Comparison of ENCODE assay signal across 9 cellular contexts in the genomic region with DNA sequence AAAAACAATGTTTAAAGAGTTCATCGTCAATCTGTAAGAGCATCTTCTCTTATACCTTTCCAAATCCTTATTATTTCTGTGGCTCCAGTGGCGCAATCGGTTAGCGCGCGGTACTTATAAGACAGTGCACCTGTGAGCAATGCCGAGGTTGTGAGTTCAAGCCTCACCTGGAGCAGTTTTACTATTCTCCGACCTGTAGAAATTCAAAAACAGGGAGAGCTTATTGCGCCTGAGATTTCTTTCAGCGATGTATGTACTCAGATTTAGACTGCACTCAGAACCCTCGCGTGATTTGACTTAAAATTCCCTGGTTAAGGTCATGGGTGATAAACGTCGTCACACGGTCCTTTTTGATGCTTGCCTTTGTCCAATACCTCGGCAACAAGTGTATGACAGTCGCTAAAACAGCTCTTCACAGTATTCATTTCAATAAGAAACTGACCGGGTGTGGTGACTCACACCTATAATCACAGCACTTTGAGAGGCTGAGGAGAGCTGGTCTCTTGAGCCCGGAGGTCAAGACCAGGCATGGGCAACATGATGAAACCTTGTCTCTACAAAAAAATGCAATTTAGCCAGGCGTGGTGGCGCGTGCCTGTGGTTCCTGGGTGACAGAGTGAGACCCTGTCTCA. TPM values are rescaled to one million over a fixed set of nuclear protein-coding genes. Genes with fewer than 3 reads are reported as not detected.
DNase-seq lines count a peak whose midpoint lies in the region; ATAC-seq, FAIRE-seq and TF ChIP-seq lines count a peak whose summit lies in the region.
"Had no signal": no experiment of that assay in that cellular context is flagged by ENCODE, and none has a peak within 500 bp of the region (broad histone marks: within the 10 kb centered on the region; RNA-seq: fewer than 3 reads in every experiment).

No MANE protein-coding gene starts in this region.

- in situ Hi-C loops in HepG2 (cut with HindIII; ENCODE audit: extremely low pct_ligation_motif_present, low pct_unique_long_range_greater_than_20kb): no loop called here

- TF ChIP-seq RAD21 in HepG2 (CRISPR knock-in tag; IDR thresholded peaks at IDR 0.05): no peak

- H3K4me2 ChIP-seq in H9 (ENCODE audit: insufficient read depth, insufficient read length, low read length) (peak overlapping the region; percentile 72), PC-9 (peak overlapping the region; percentile 27; the same call in 1 of the 2 replicates), osteoblast (ENCODE audit: insufficient read depth, low read length) (peak overlapping the region; percentile 62), HepG2 (ENCODE audit: low read depth, low read length) (no peak overlapping the region)

- FAIRE-seq in HepG2 (lab: Jason Lieb, UNC): no peak

- H3K36me3 Mint-ChIP-seq in H9 (ENCODE audit: insufficient read depth in 1 of 3, low read depth in 3 of 3): no peaks in the 10 kb centered on the region; a peak in 1 of 7 replicates

- H4K20me1 ChIP-seq in H9 (ENCODE audit: control insufficient read depth, insufficient read depth, insufficient read length): no peaks in the 10 kb centered on the region
- no peaks in the 10 kb centered on the region for H4K20me1 ChIP-seq in PC-9 (ENCODE audit: insufficient read depth)
- H4K20me1 ChIP-seq in osteoblast (ENCODE audit: insufficient read depth, low read length): no peaks in the 10 kb centered on the region
- no peaks in the 10 kb centered on the region for H4K20me1 ChIP-seq in HepG2 (ENCODE audit: insufficient read depth, low read length)

- TF ChIP-seq EP300 in HepG2 (IDR thresholded peaks at IDR 0.05; ENCODE audit: low read depth in 2 of 2, low read length in 2 of 2) (no peak), HepG2 (CRISPR knock-in tag; IDR thresholded peaks at IDR 0.05; ENCODE audit: borderline replicate concordance) (no peak)

- no peak overlapping the region for H3K14ac ChIP-seq in H9 (ENCODE audit: insufficient read depth, low read length)

- no peaks in the 10 kb centered on the region for H3K9me3 ChIP-seq in H9 (ENCODE audit: control insufficient read depth, low read depth, low read length)
- no peaks in the 10 kb centered on the region for H3K9me3 ChIP-seq in PC-9 (ENCODE audit: insufficient read depth, low read depth)
- H3K9me3 ChIP-seq in osteoblast (ENCODE audit: low read depth, low read length): no peaks in the 10 kb centered on the region
- no peaks in the 10 kb centered on the region for H3K9me3 ChIP-seq in HepG2 (ENCODE audit: low read length)

- no peak for TF ChIP-seq POLR2A in HepG2 (IDR thresholded peaks at IDR 0.05; ENCODE audit: insufficient read depth in 1 of 2, low read depth in 2 of 2, low read length in 2 of 2)

- H3K27me3 ChIP-seq in H9 (ENCODE audit: insufficient read depth, low read length) (no peaks in the 10 kb centered on the region), PC-9 (ENCODE audit: insufficient read depth, low read depth) (no peaks in the 10 kb centered on the region), osteoblast (ENCODE audit: insufficient read depth, low read length) (no peaks in the 10 kb centered on the region), HepG2 (ENCODE audit: control insufficient read depth in 1 of 2, insufficient read depth in 2 of 2, low read length in 2 of 2) (peaks cover 0 to 6% of the 10 kb centered on the region in 2 experiments; a peak in 2 of 5 replicates)

- intact Hi-C loops in PC-9 (cut with micrococcal nuclease; ENCODE audit: unreplicated experiment) (no loop called here), HepG2 (cut with micrococcal nuclease; ENCODE audit: unreplicated experiment) (no loop called here)

- peaks cover 12% of the 10 kb centered on the region for H3K23me2 ChIP-seq in H9 (ENCODE audit: insufficient read length, low read depth, low read length, poor library complexity, severe bottlenecking)

- H2AFZ ChIP-seq in H9 (ENCODE audit: low read length) (peak overlapping the region; percentile 100), PC-9 (no peak overlapping the region), osteoblast (ENCODE audit: low read length) (no peak overlapping the region), HepG2 (ENCODE audit: low read length) (no peak overlapping the region)

- H3K27ac ChIP-seq in H9 (ENCODE audit: insufficient read length, low read depth, low read length) (no peak overlapping the region), PC-9 (no peak overlapping the region), osteoblast (ENCODE audit: low read depth, low read length) (no peak overlapping the region), HepG2 (ENCODE audit: extremely low read length, insufficient read depth, low read length) (no peak overlapping the region)

- H3K9ac ChIP-seq in H9 (ENCODE audit: extremely low read depth, insufficient read length, low read length) (peak overlapping the region; percentile 93), HepG2 (ENCODE audit: insufficient read depth, low read depth, low read length) (no peak overlapping the region)

- no peaks in the 10 kb centered on the region; a peak in 2 of 5 replicates for H3K9me3 Mint-ChIP-seq in H9

- H3K4me3 Mint-ChIP-seq in H9: peak overlapping the region; percentile 92 to 94

- H3K23ac ChIP-seq in H9 (ENCODE audit: insufficient read length, low read depth, low read length): no peak overlapping the region

- H3K18ac ChIP-seq in H9 (ENCODE audit: insufficient read length, low read depth, low read length): no peak overlapping the region

- BruUV-seq in PC-9 (replicated peaks; lab: Mats Ljungman, UMichigan) (no TSS peak), HepG2 (replicated peaks; lab: Mats Ljungman, UMichigan) (no TSS peak)

- peaks cover 16 to 30% of the 10 kb centered on the region in 2 experiments for H3K4me1 Mint-ChIP-seq in H9

- no peak for ATAC-seq in HepG2

- no CpG with 5 or more reads among the region's 22 CpGs for WGBS in H9 (ENCODE audit: extremely low coverage, insufficient read length, low lambda C conversion rate)
- 58% methylated on average over 22 of the region's 22 CpGs for WGBS in HepG2 (ENCODE audit: low lambda C conversion rate)

- H2AK5ac ChIP-seq in H9 (ENCODE audit: insufficient read length, low read length): no peak overlapping the region

- H3K4ac ChIP-seq in H9 (ENCODE audit: low read depth, low read length): no peak overlapping the region

- H3K4me3 ChIP-seq in PC-9 (no peak overlapping the region), choroid plexus epithelial cell (ENCODE audit: low read depth, low read length) (no peak overlapping the region), osteoblast (ENCODE audit: insufficient read depth, low read length) (no peak overlapping the region), HepG2 (replicated peaks in 1 of 3; ENCODE audit: insufficient read depth in 1 of 3, low read depth in 2 of 3, low read length in 3 of 3) (no peak overlapping the region)

- H3T11ph ChIP-seq in H9 (ENCODE audit: low read length): no peak overlapping the region

- no peak overlapping the region for H3K56ac ChIP-seq in H9 (ENCODE audit: insufficient read length, low read depth, low read length)

- H3K27me3 Mint-ChIP-seq in H9 (ENCODE audit: low read depth): peaks cover 11% of the 10 kb centered on the region

- H3K79me2 ChIP-seq in H9 (ENCODE audit: insufficient read depth, low read length) (no peaks in the 10 kb centered on the region), PC-9 (ENCODE audit: low read depth) (no peaks in the 10 kb centered on the region), osteoblast (ENCODE audit: insufficient read depth, low read length) (no peaks in the 10 kb centered on the region), HepG2 (ENCODE audit: insufficient read depth, low read length) (no peaks in the 10 kb centered on the region)

- H4K91ac ChIP-seq in H9 (ENCODE audit: insufficient read length, low read depth, low read length): no peak overlapping the region

- no peak overlapping the region for H4K5ac ChIP-seq in H9 (ENCODE audit: insufficient read length, low read depth, low read length)

- H2BK12ac ChIP-seq in H9 (ENCODE audit: insufficient read length, low read depth, low read length): no peak overlapping the region

- no peaks in the 10 kb centered on the region for H3K79me1 ChIP-seq in H9 (ENCODE audit: insufficient read depth, low read depth, low read length, poor library complexity, severe bottlenecking)

- no peaks in the 10 kb centered on the region for H3K9me2 ChIP-seq in PC-9 (ENCODE audit: insufficient read depth)

- H3K36me3 ChIP-seq in PC-9 (ENCODE audit: low read depth): no peaks in the 10 kb centered on the region
- no peaks in the 10 kb centered on the region for H3K36me3 ChIP-seq in osteoblast (ENCODE audit: insufficient read depth, low read length)
- H3K36me3 ChIP-seq in HepG2 (replicated peaks in 1 of 2; ENCODE audit: control insufficient read depth in 1 of 2, insufficient read depth in 2 of 2, low read length in 2 of 2): no peaks in the 10 kb centered on the region

- TF ChIP-seq CTCF in H9 (conservative IDR thresholded peaks at IDR 0.05): no peak
- no peak for TF ChIP-seq CTCF in PC-9 (conservative IDR thresholded peaks at IDR 0.05)
- no peak for TF ChIP-seq CTCF in choroid plexus epithelial cell (conservative IDR thresholded peaks at IDR 0.05; ENCODE audit: low read depth, low read length)
- no peak for TF ChIP-seq CTCF in osteoblast (IDR thresholded peaks at IDR 0.05; ENCODE audit: extremely low read depth, low read depth, low read length)
- no peak for TF ChIP-seq CTCF in HepG2 (CRISPR knock-in tag; IDR thresholded peaks at IDR 0.05)

- POLR2A ChIA-PET in PC-9 (lab: Charles Lee; ENCODE audit: unreplicated experiment) (no interaction called here), HepG2 (lab: Yijun Ruan, JAX) (no interaction called here)

- no peak overlapping the region for H2BK5ac ChIP-seq in H9 (ENCODE audit: insufficient read length, low read length)

- no peak overlapping the region for H4K8ac ChIP-seq in H9 (replicated peaks; ENCODE audit: insufficient read length, low read depth, low read length)

- CTCF ChIA-PET in PC-9 (lab: Charles Lee): no interaction called here
- CTCF ChIA-PET in HepG2 (lab: Yijun Ruan, JAX; ENCODE audit: low intra/inter-chr PET ratio, low total read pairs): no interaction called here

- no peak overlapping the region for H2BK15ac ChIP-seq in H9 (ENCODE audit: low read depth, low read length)

- H2BK20ac ChIP-seq in H9 (ENCODE audit: low read depth, low read length, poor library complexity, severe bottlenecking): no peak overlapping the region

- peak; percentile 78 for DNase-seq in H9
- no peak for DNase-seq in PC-9
- DNase-seq in choroid plexus epithelial cell (ENCODE audit: low read depth): peak; percentile 17
- no peak for DNase-seq in osteoblast (ENCODE audit: insufficient read length, low spot score, missing footprints)
- no peak for DNase-seq in HepG2 (ENCODE audit: low spot score)
- DNase-seq in H4 (ENCODE audit: low spot score): no peak
- DNase-seq in NCI-H2196 treated with DMSO at 0.1 percent for 48 hours (lab: John Stamatoyannopoulos, UW; ENCODE audit: unreplicated experiment): no peak
- DNase-seq in HT-29 (ENCODE audit: low spot score): no peak

- peaks cover 10% of the 10 kb centered on the region; the same call in 1 of the 2 replicates for H3F3A ChIP-seq in PC-9 (ENCODE audit: insufficient read depth, low read depth)

- peak overlapping the region in 2 of 3 experiments; percentile 96 to 98; a peak in 1 of 7 replicates for H3K27ac Mint-ChIP-seq in H9

- no peak overlapping the region for H2BK120ac ChIP-seq in H9 (ENCODE audit: low read depth, low read length, poor library complexity, severe bottlenecking)

- no peaks in the 10 kb centered on the region for H3K4me1 ChIP-seq in H9 (ENCODE audit: insufficient read depth, low read length)
- H3K4me1 ChIP-seq in PC-9 (replicated peaks; ENCODE audit: insufficient read depth): no peaks in the 10 kb centered on the region
- H3K4me1 ChIP-seq in osteoblast (ENCODE audit: insufficient read depth, low read length): no peaks in the 10 kb centered on the region
- peaks cover 6% of the 10 kb centered on the region; the same call in 1 of the 2 replicates for H3K4me1 ChIP-seq in HepG2 (ENCODE audit: insufficient read depth, low read length)

RNA-seq across cellular contexts. Expression of a gene that starts 11.9 kb away (rescaled TPM):
- total RNA-seq in H9 (2021) (not detected in 2 replicates), PC-9 (2021) (not detected in 2 replicates), osteoblast (not detected in 2 replicates), HepG2 (2016; rRNA removed; fragmentation: Illumina TruSeq; extraction: Trizol) (not detected in 2 replicates)
- total RNA-seq in HepG2 (2016; cell fraction: cytosol; rRNA removed; fragmentation: Illumina TruSeq; extraction: Trizol; ENCODE audit: low read depth): not detected in 2 replicates
- not detected in 2 replicates for total RNA-seq in HepG2 (2016; cell fraction: insoluble cytoplasmic fraction; rRNA removed; fragmentation: Illumina TruSeq; extraction: Trizol)
- total RNA-seq in HepG2 (2016; cell fraction: membrane; rRNA removed; fragmentation: Illumina TruSeq; extraction: Trizol): not detected in 2 replicates
- total RNA-seq in HepG2 (2016; cell fraction: nucleus; rRNA removed; fragmentation: Illumina TruSeq; extraction: Trizol): not detected in 2 replicates
- polyA plus RNA-seq in HepG2 (2011; rRNA removed): not detected in 2 replicates
- polyA plus RNA-seq in HepG2 (2011; cell fraction: cytosol; rRNA removed): not detected in 2 replicates
- polyA plus RNA-seq in HepG2 (2011; cell fraction: nucleus; rRNA removed): not detected in 2 replicates
- polyA plus RNA-seq in HepG2 (2012): not detected in 2 replicates
- not detected in 2 replicates for polyA plus RNA-seq in HepG2 (2016; cell fraction: cytosol; fragmentation: Illumina TruSeq; extraction: Trizol; ENCODE audit: low read depth)
- polyA plus RNA-seq in HepG2 (2016; cell fraction: insoluble cytoplasmic fraction; fragmentation: Illumina TruSeq; extraction: Trizol; ENCODE audit: low read depth): not detected in 2 replicates
- polyA plus RNA-seq in HepG2 (2016; cell fraction: membrane; fragmentation: Illumina TruSeq; extraction: Trizol; ENCODE audit: low read depth): not detected in 2 replicates
- polyA plus RNA-seq in HepG2 (2016; cell fraction: nucleus; fragmentation: Illumina TruSeq; extraction: Trizol; ENCODE audit: insufficient read depth, low read depth): not detected in 2 replicates
- not detected in 2 replicates for polyA minus RNA-seq in HepG2 (2011; rRNA and poly(A)+ RNA removed; ENCODE audit: low replicate concordance)
- not detected in 2 replicates for polyA minus RNA-seq in HepG2 (2011; cell fraction: cytosol; rRNA and poly(A)+ RNA removed)
- not detected in 2 replicates for polyA minus RNA-seq in HepG2 (2011; cell fraction: nucleus; rRNA and poly(A)+ RNA removed)
- total RNA-seq in H4 (2014; rRNA removed; shearing (Covaris generic)): not detected in 2 replicates
- not detected in 2 replicates for total RNA-seq in HT-29 (2014; rRNA removed; shearing (Covaris generic))
- total RNA-seq: epithelial cell of proximal tubule had no signal

RNA-seq across cellular contexts. Expression of a gene that starts 22.0 kb away (rescaled TPM):
- total RNA-seq in H9 (2021): not detected in 2 replicates
- not detected in 2 replicates for total RNA-seq in PC-9 (2021)
- not detected in 2 replicates for total RNA-seq in osteoblast
- total RNA-seq in HepG2 (2016; rRNA removed; fragmentation: Illumina TruSeq; extraction: Trizol): not detected in 2 replicates
- not detected in 2 replicates for total RNA-seq in HepG2 (2016; cell fraction: cytosol; rRNA removed; fragmentation: Illumina TruSeq; extraction: Trizol; ENCODE audit: low read depth)
- total RNA-seq in HepG2 (2016; cell fraction: insoluble cytoplasmic fraction; rRNA removed; fragmentation: Illumina TruSeq; extraction: Trizol): not detected in 2 replicates
- total RNA-seq in HepG2 (2016; cell fraction: membrane; rRNA removed; fragmentation: Illumina TruSeq; extraction: Trizol): not detected in 2 replicates
- not detected in 2 replicates for total RNA-seq in HepG2 (2016; cell fraction: nucleus; rRNA removed; fragmentation: Illumina TruSeq; extraction: Trizol)
- not detected in 2 replicates for polyA plus RNA-seq in HepG2 (2011; rRNA removed)
- not detected in 2 replicates for polyA plus RNA-seq in HepG2 (2011; cell fraction: cytosol; rRNA removed)
- polyA plus RNA-seq in HepG2 (2011; cell fraction: nucleus; rRNA removed): not detected in 2 replicates
- not detected in 2 replicates for polyA plus RNA-seq in HepG2 (2012)
- not detected in 2 replicates for polyA plus RNA-seq in HepG2 (2016; cell fraction: cytosol; fragmentation: Illumina TruSeq; extraction: Trizol; ENCODE audit: low read depth)
- polyA plus RNA-seq in HepG2 (2016; cell fraction: insoluble cytoplasmic fraction; fragmentation: Illumina TruSeq; extraction: Trizol; ENCODE audit: low read depth): not detected in 2 replicates
- polyA plus RNA-seq in HepG2 (2016; cell fraction: membrane; fragmentation: Illumina TruSeq; extraction: Trizol; ENCODE audit: low read depth): not detected in 2 replicates
- polyA plus RNA-seq in HepG2 (2016; cell fraction: nucleus; fragmentation: Illumina TruSeq; extraction: Trizol; ENCODE audit: insufficient read depth, low read depth): not detected in 2 replicates
- polyA minus RNA-seq in HepG2 (2011; rRNA and poly(A)+ RNA removed; ENCODE audit: low replicate concordance): not detected in 2 replicates
- polyA minus RNA-seq in HepG2 (2011; cell fraction: cytosol; rRNA and poly(A)+ RNA removed): not detected in 2 replicates
- not detected in 2 replicates for polyA minus RNA-seq in HepG2 (2011; cell fraction: nucleus; rRNA and poly(A)+ RNA removed)
- total RNA-seq in H4 (2014; rRNA removed; shearing (Covaris generic)): not detected in 2 replicates
- total RNA-seq in HT-29 (2014; rRNA removed; shearing (Covaris generic)): not detected in 2 replicates
- total RNA-seq: epithelial cell of proximal tubule had no signal

Comparison
In these comparisons a context has a peak if more than half of its experiments do, and no peak if none do; other contexts are left out.
1. DNase-seq: peak in H9 (single experiment) and choroid plexus epithelial cell (single experiment); none in PC-9 (0 of 2), osteoblast (single experiment), HepG2 (single experiment), H4 (single experiment), NCI-H2196 treated with DMSO at 0.1 percent for 48 hours (single experiment) and HT-29 (single experiment).